ENCODE assay signal across 26 cellular contexts in genomic region chr9:91220021-91220420, GRCh38.
DNase-seq lines count a peak whose midpoint lies in the region; ATAC-seq, FAIRE-seq and TF ChIP-seq lines count a peak whose summit lies in the region.
"Had no signal": no experiment of that assay in that cellular context is flagged by ENCODE, and none has a peak within 500 bp of the region (broad histone marks: within the 10 kb centered on the region; RNA-seq: fewer than 3 reads in every experiment).

No MANE protein-coding gene starts in this region.

- no peak overlapping the region for H3K23ac ChIP-seq in IMR-90 (ENCODE audit: low read depth, low read length)

- no peak overlapping the region for H3K4me3 Mint-ChIP-seq in activated naive CD8-positive, alpha-beta T cell
- no peak overlapping the region for H3K4me3 Mint-ChIP-seq in activated naive CD8-positive, alpha-beta T cell treated with anti-CD3 and anti-CD28 coated beads, Interleukin-2, amount 50 U/mL, for 24 hours
- no peak overlapping the region for H3K4me3 Mint-ChIP-seq in astrocyte (ENCODE audit: unreplicated experiment)
- H3K4me3 Mint-ChIP-seq: CD4-positive, alpha-beta T cell; HFFc6 had no signal

- H4K91ac ChIP-seq in IMR-90 (ENCODE audit: insufficient read depth, low read depth, low read length): no peak overlapping the region

- peak overlapping the region; percentile 9; the same call in 1 of the 2 replicates for H2BK20ac ChIP-seq in IMR-90 (ENCODE audit: low read depth, low read length)

- no peak overlapping the region for H3K27ac ChIP-seq in IMR-90 (ENCODE audit: insufficient read depth, low read length)
- peak overlapping the region; percentile 36 for H3K27ac ChIP-seq in astrocyte (ENCODE audit: low read depth, low read length)
- H3K27ac ChIP-seq in smooth muscle cell (ENCODE audit: low read depth): peak overlapping the region; percentile 79
- H3K27ac ChIP-seq in left lung: no peak overlapping the region
- H3K27ac ChIP-seq: A549; BLaER1 treated with 17β-estradiol and CSF1 and Interleukin-3, amounts not matched to agents 10 nM and 100 nM had no signal

- H2AK5ac ChIP-seq in IMR-90 (ENCODE audit: low read depth, low read length): peak overlapping the region; percentile 33; the same call in 1 of the 2 replicates

- H3K36me3 ChIP-seq in IMR-90 (ENCODE audit: control insufficient read depth, insufficient read depth, low read length) (peaks cover 9% of the 10 kb centered on the region), astrocyte (ENCODE audit: insufficient read depth, low read length) (no peaks in the 10 kb centered on the region), smooth muscle cell (ENCODE audit: low read depth) (no peaks in the 10 kb centered on the region), left lung (peaks cover 0 to 11% of the 10 kb centered on the region in 2 donors)
- H3K36me3 ChIP-seq: HAP-1 had no signal

- no peak overlapping the region for H4K8ac ChIP-seq in IMR-90 (ENCODE audit: low read depth in 2 of 2, low read length in 2 of 2)

- H3K4me3 ChIP-seq in IMR-90 (ENCODE audit: insufficient read depth, low read depth, low read length): no peak overlapping the region
- no peak overlapping the region for H3K4me3 ChIP-seq in astrocyte (ENCODE audit: insufficient read depth, low read depth, low read length)
- H3K4me3 ChIP-seq in smooth muscle cell: no peak overlapping the region
- no peak overlapping the region for H3K4me3 ChIP-seq in left lung
- H3K4me3 ChIP-seq: A549; BLaER1 treated with 17β-estradiol and CSF1 and Interleukin-3, amounts not matched to agents 10 nM and 100 nM; HAP-1 had no signal

- DNase-seq in activated naive CD8-positive, alpha-beta T cell treated with anti-CD3 and anti-CD28 coated beads, Interleukin-2, amount 50 U/mL, for 24 hours: no peak
- DNase-seq in IMR-90 (no peak), astrocyte (ENCODE audit: low read depth) (no peak), smooth muscle cell (lab: John Stamatoyannopoulos, UW; ENCODE audit: unreplicated experiment) (no peak), left lung (no peak)
- DNase-seq: AML-193; CD4-positive, alpha-beta T cell; GOT3; HFFc6; Kasumi-1; MV-4-11; NCI-H1105; NCI-H1436 treated with DMSO at 0.1 percent for 48 hours; NCI-H1930; NCI-H446; NCI-H524 treated with DMSO at 0.1 percent for 48 hours; NCI-H774; PC-3; SK-N-SH had no signal

- H2AFZ ChIP-seq in IMR-90 (replicated peaks; ENCODE audit: low read length, poor library complexity) (no peak overlapping the region), astrocyte (ENCODE audit: low read depth, low read length) (no peak overlapping the region), smooth muscle cell (ENCODE audit: low read depth) (no peak overlapping the region)

- dilution Hi-C loops in IMR-90 (cut with HindIII; ENCODE audit: low sequenced_read_pairs, unreplicated experiment): no loop called here

- no peaks in the 10 kb centered on the region for H3K9me3 ChIP-seq in IMR-90 (ENCODE audit: control insufficient read depth, insufficient read depth, low read length)
- no peaks in the 10 kb centered on the region for H3K9me3 ChIP-seq in astrocyte (ENCODE audit: insufficient read depth, low read depth, low read length)
- no peaks in the 10 kb centered on the region for H3K9me3 ChIP-seq in smooth muscle cell (replicated peaks; ENCODE audit: low read depth)
- no peaks in the 10 kb centered on the region for H3K9me3 ChIP-seq in left lung
- H3K9me3 ChIP-seq: A549, HAP-1, SK-N-SH had no signal

- no CpG with 5 or more reads among the region's 4 CpGs for WGBS in IMR-90 (ENCODE audit: extremely low coverage in 2 of 2, insufficient read length in 1 of 2), 2 experiments
- 47% methylated on average over 4 of the region's 4 CpGs for WGBS in smooth muscle cell (ENCODE audit: low lambda C conversion rate)

- no TSS peak for BruUV-seq in IMR-90 (replicated peaks; lab: Mats Ljungman, UMichigan)

- H3K27me3 Mint-ChIP-seq in activated naive CD8-positive, alpha-beta T cell: no peaks in the 10 kb centered on the region
- no peaks in the 10 kb centered on the region for H3K27me3 Mint-ChIP-seq in activated naive CD8-positive, alpha-beta T cell treated with anti-CD3 and anti-CD28 coated beads, Interleukin-2, amount 50 U/mL, for 24 hours
- H3K27me3 Mint-ChIP-seq in astrocyte (ENCODE audit: low read depth, unreplicated experiment): no peaks in the 10 kb centered on the region
- H3K27me3 Mint-ChIP-seq: CD4-positive, alpha-beta T cell had no signal

- in situ Hi-C loops in IMR-90 (cut with MboI; ENCODE audit: low sequenced_read_pairs): no loop called here

- ATAC-seq in activated naive CD8-positive, alpha-beta T cell treated with anti-CD3 and anti-CD28 coated beads, Interleukin-2, amount 50 U/mL, for 24 hours: no peak
- no peak for ATAC-seq in IMR-90 (ENCODE audit: low read depth)
- no peak for ATAC-seq in left lung
- ATAC-seq in GM21447 (IDR thresholded peaks at IDR 0.05; ENCODE audit: unreplicated experiment): no peak
- no peak for ATAC-seq in HG03354 (IDR thresholded peaks at IDR 0.05; ENCODE audit: poor library complexity, severe bottlenecking, unreplicated experiment)
- ATAC-seq: A549, PC-3 had no signal

- H3K4me2 ChIP-seq in IMR-90 (ENCODE audit: low read depth, low read length) (no peak overlapping the region), astrocyte (ENCODE audit: low read length) (no peak overlapping the region), smooth muscle cell (peak overlapping the region; percentile 47)
- H3K4me2 ChIP-seq: A549; BLaER1 treated with 17β-estradiol and CSF1 and Interleukin-3, amounts not matched to agents 10 nM and 100 nM; SK-N-SH had no signal

- H3K79me1 ChIP-seq in IMR-90 (ENCODE audit: low read depth in 1 of 2, low read length in 2 of 2): peaks cover 0 to 7% of the 10 kb centered on the region in 2 experiments; a peak in 1 of 4 replicates

- H3K4me1 ChIP-seq in IMR-90 (ENCODE audit: control insufficient read depth, insufficient read depth, low read length) (peaks cover 6% of the 10 kb centered on the region; the same call in 1 of the 2 replicates), astrocyte (ENCODE audit: insufficient read depth, low read length) (peaks cover 17% of the 10 kb centered on the region), smooth muscle cell (ENCODE audit: low read depth) (peaks cover 3% of the 10 kb centered on the region), left lung (no peaks in the 10 kb centered on the region)
- H3K4me1 ChIP-seq: A549; BLaER1 treated with 17β-estradiol and CSF1 and Interleukin-3, amounts not matched to agents 10 nM and 100 nM; HAP-1 had no signal

- H3F3A ChIP-seq in smooth muscle cell (ENCODE audit: low read depth): peaks cover 5% of the 10 kb centered on the region

- no peak overlapping the region for H3K9ac ChIP-seq in IMR-90 (ENCODE audit: low read depth, low read length)
- no peak overlapping the region for H3K9ac ChIP-seq in astrocyte (ENCODE audit: low read length)
- no peak overlapping the region for H3K9ac ChIP-seq in smooth muscle cell (ENCODE audit: low read depth)
- H3K9ac ChIP-seq: BLaER1 treated with 17β-estradiol and CSF1 and Interleukin-3, amounts not matched to agents 10 nM and 100 nM; SK-N-SH had no signal

- peaks cover 6% of the 10 kb centered on the region for H3K4me1 Mint-ChIP-seq in activated naive CD8-positive, alpha-beta T cell (ENCODE audit: low read depth)
- peaks cover 29% of the 10 kb centered on the region for H3K4me1 Mint-ChIP-seq in activated naive CD8-positive, alpha-beta T cell treated with anti-CD3 and anti-CD28 coated beads, Interleukin-2, amount 50 U/mL, for 24 hours
- H3K4me1 Mint-ChIP-seq in astrocyte (ENCODE audit: low read depth, unreplicated experiment): peaks cover 22% of the 10 kb centered on the region

- intact Hi-C loops in IMR-90 (cut with micrococcal nuclease): no loop called here
- intact Hi-C loops in left lung (cut with DNase I): no loop called here

- POLR2A ChIA-PET in IMR-90 (lab: Charles Lee; ENCODE audit: unreplicated experiment): no interaction called here

- no peak overlapping the region for H2BK15ac ChIP-seq in IMR-90 (ENCODE audit: low read depth, low read length)

- TF ChIP-seq CTCF in IMR-90 (conservative IDR thresholded peaks at IDR 0.05; ENCODE audit: low read depth, low read length) (no peak), astrocyte (IDR thresholded peaks at IDR 0.05; ENCODE audit: insufficient read depth, low read depth, low read length) (no peak), smooth muscle cell (IDR thresholded peaks at IDR 0.05; ENCODE audit: borderline replicate concordance, insufficient read depth, poor library complexity, severe bottlenecking) (no peak), left lung (IDR thresholded peaks at IDR 0.05) (no peak)

- no peak overlapping the region; the same call in 1 of the 2 replicates for H3K18ac ChIP-seq in IMR-90 (ENCODE audit: low read depth, low read length)

- H3K9me3 Mint-ChIP-seq in activated naive CD8-positive, alpha-beta T cell (ENCODE audit: low read depth): no peaks in the 10 kb centered on the region
- H3K9me3 Mint-ChIP-seq in activated naive CD8-positive, alpha-beta T cell treated with anti-CD3 and anti-CD28 coated beads, Interleukin-2, amount 50 U/mL, for 24 hours: no peaks in the 10 kb centered on the region
- no peaks in the 10 kb centered on the region for H3K9me3 Mint-ChIP-seq in astrocyte (ENCODE audit: unreplicated experiment)
- H3K9me3 Mint-ChIP-seq: CD4-positive, alpha-beta T cell had no signal

- H3K27ac Mint-ChIP-seq in activated naive CD8-positive, alpha-beta T cell: peak overlapping the region; percentile 11
- no peak overlapping the region for H3K27ac Mint-ChIP-seq in activated naive CD8-positive, alpha-beta T cell treated with anti-CD3 and anti-CD28 coated beads, Interleukin-2, amount 50 U/mL, for 24 hours
- H3K27ac Mint-ChIP-seq in astrocyte (ENCODE audit: unreplicated experiment): no peak overlapping the region
- H3K27ac Mint-ChIP-seq: CD4-positive, alpha-beta T cell; HFFc6 had no signal

- no peak overlapping the region for H2BK5ac ChIP-seq in IMR-90 (ENCODE audit: low read depth, low read length, poor library complexity, severe bottlenecking)

- FAIRE-seq in astrocyte (lab: Jason Lieb, UNC): no peak
- FAIRE-seq: A549, D721Med had no signal

- H4K20me1 ChIP-seq in IMR-90 (ENCODE audit: insufficient read depth, low read length): no peaks in the 10 kb centered on the region
- H4K20me1 ChIP-seq in astrocyte (ENCODE audit: insufficient read depth, low read length): no peaks in the 10 kb centered on the region
- no peaks in the 10 kb centered on the region for H4K20me1 ChIP-seq in smooth muscle cell (ENCODE audit: low read depth)
- H4K20me1 ChIP-seq: BLaER1 treated with 17β-estradiol and CSF1 and Interleukin-3, amounts not matched to agents 10 nM and 100 nM had no signal

- CTCF ChIA-PET in IMR-90 (lab: Yijun Ruan, JAX): no interaction called here

- no peaks in the 10 kb centered on the region for H3K27me3 ChIP-seq in IMR-90 (ENCODE audit: control insufficient read depth, insufficient read depth, low read length)
- H3K27me3 ChIP-seq in astrocyte (ENCODE audit: insufficient read depth, low read length): no peaks in the 10 kb centered on the region
- no peaks in the 10 kb centered on the region for H3K27me3 ChIP-seq in smooth muscle cell (ENCODE audit: low read depth)
- no peaks in the 10 kb centered on the region for H3K27me3 ChIP-seq in left lung
- H3K27me3 ChIP-seq: BLaER1 treated with 17β-estradiol and CSF1 and Interleukin-3, amounts not matched to agents 10 nM and 100 nM had no signal

- peaks cover 15% of the 10 kb centered on the region for H3K9me1 ChIP-seq in IMR-90 (ENCODE audit: insufficient read depth, low read length)

- TF ChIP-seq RAD21 in IMR-90 (IDR thresholded peaks at IDR 0.05; ENCODE audit: low read length): no peak

- peaks cover 15% of the 10 kb centered on the region for H3K36me3 Mint-ChIP-seq in activated naive CD8-positive, alpha-beta T cell
- H3K36me3 Mint-ChIP-seq in activated naive CD8-positive, alpha-beta T cell treated with anti-CD3 and anti-CD28 coated beads, Interleukin-2, amount 50 U/mL, for 24 hours (ENCODE audit: low read depth): peaks cover 22% of the 10 kb centered on the region
- peaks cover 5% of the 10 kb centered on the region for H3K36me3 Mint-ChIP-seq in astrocyte (ENCODE audit: low read depth, unreplicated experiment)

- H3K56ac ChIP-seq in IMR-90 (ENCODE audit: extremely low read depth, insufficient read depth, low read length): no peak overlapping the region

- no peak overlapping the region; the same call in 1 of the 2 replicates for H3K14ac ChIP-seq in IMR-90 (replicated peaks; ENCODE audit: low read depth, low read length)

- no peak overlapping the region for H2AK9ac ChIP-seq in IMR-90 (replicated peaks; ENCODE audit: low read depth, low read length, poor library complexity)

- H3K4ac ChIP-seq in IMR-90 (ENCODE audit: low read depth, low read length): no peak overlapping the region

- H2BK120ac ChIP-seq in IMR-90 (ENCODE audit: low read depth, low read length): no peak overlapping the region

- H4K5ac ChIP-seq in IMR-90 (ENCODE audit: low read depth, low read length): no peak overlapping the region

- H3K79me2 ChIP-seq in astrocyte (ENCODE audit: insufficient read depth, low read length) (no peaks in the 10 kb centered on the region), smooth muscle cell (ENCODE audit: low read depth) (no peaks in the 10 kb centered on the region)

- TF ChIP-seq POLR2A in IMR-90 (IDR thresholded peaks at IDR 0.05; ENCODE audit: low read depth, low read length): no peak

Comparison
In these comparisons a context has a peak if more than half of its experiments do, and no peak if none do; other contexts are left out.
1. H3K27ac ChIP-seq: peak in astrocyte (single experiment) and smooth muscle cell (single experiment); none in IMR-90 (single experiment) and left lung (0 of 2).